Comparison of ENCODE assay signal across 16 cellular contexts in genomic region chr14:81829447-81829846, GRCh38.
DNase-seq lines count a peak whose midpoint lies in the region; ATAC-seq, FAIRE-seq and TF ChIP-seq lines count a peak whose summit lies in the region.
"Had no signal": no experiment of that assay in that cellular context is flagged by ENCODE, and none has a peak within 500 bp of the region (broad histone marks: within the 10 kb centered on the region; RNA-seq: fewer than 3 reads in every experiment).

No MANE protein-coding gene starts in this region.

- no peaks in the 10 kb centered on the region for H3K27me3 ChIP-seq in left ventricle myocardium inferior (ENCODE audit: low read depth)
- H3K27me3 ChIP-seq in HepG2 (ENCODE audit: control insufficient read depth in 1 of 2, insufficient read depth in 2 of 2, low read length in 2 of 2), result no peaks in the 10 kb centered on the region; a peak in 1 of 5 replicates

- POLR2A ChIA-PET in HepG2 (lab: Yijun Ruan, JAX), result no interaction called here

- TF ChIP-seq POLR2A in HepG2 (IDR thresholded peaks at IDR 0.05; ENCODE audit: insufficient read depth in 1 of 2, low read depth in 2 of 2, low read length in 2 of 2), result no peak

- H3K36me3 ChIP-seq in left ventricle myocardium inferior, result no peaks in the 10 kb centered on the region
- no peaks in the 10 kb centered on the region for H3K36me3 ChIP-seq in HepG2 (replicated peaks in 1 of 2; ENCODE audit: control insufficient read depth in 1 of 2, insufficient read depth in 2 of 2, low read length in 2 of 2)

- H3K4me1 ChIP-seq in left ventricle myocardium inferior, result peaks cover 5% of the 10 kb centered on the region
- no peaks in the 10 kb centered on the region for H3K4me1 ChIP-seq in HepG2 (ENCODE audit: insufficient read depth, low read length)

- no peak overlapping the region for H3K9ac ChIP-seq in HepG2 (ENCODE audit: insufficient read depth, low read depth, low read length)

- H4K20me1 ChIP-seq in HepG2 (ENCODE audit: insufficient read depth, low read length), result no peaks in the 10 kb centered on the region

- TF ChIP-seq EP300 in HepG2 (IDR thresholded peaks at IDR 0.05; ENCODE audit: low read depth in 2 of 2, low read length in 2 of 2) (no peak), HepG2 (CRISPR knock-in tag; IDR thresholded peaks at IDR 0.05; ENCODE audit: borderline replicate concordance) (no peak)

- ATAC-seq in left cardiac atrium (no peak), GM19023 (IDR thresholded peaks at IDR 0.05; ENCODE audit: unreplicated experiment) (no peak), HepG2 (no peak)

- H3K9me3 ChIP-seq in left ventricle myocardium inferior (replicated peaks), result peaks cover 4% of the 10 kb centered on the region
- peaks cover 61% of the 10 kb centered on the region for H3K9me3 ChIP-seq in HepG2 (ENCODE audit: low read length)

- no TSS peak for BruUV-seq in HepG2 (replicated peaks; lab: Mats Ljungman, UMichigan)

- no peak overlapping the region for H3K4me2 ChIP-seq in HepG2 (ENCODE audit: low read depth, low read length)

- H2AFZ ChIP-seq in HepG2 (ENCODE audit: low read length), result no peak overlapping the region

- DNase-seq in left cardiac atrium (peak; percentile 16), left ventricle myocardium inferior (no peak), chondrocyte (ENCODE audit: low spot score) (peak; percentile 73), posterior vena cava (ENCODE audit: low spot score) (peak; percentile 71), HepG2 (ENCODE audit: low spot score) (no peak), nephron progenitor cell (no peak)
- DNase-seq: ACHN, C1 segment of cervical spinal cord, DMS79, GOT3, H9, IMR-90 had no signal

- TF ChIP-seq CTCF in left ventricle myocardium inferior (IDR thresholded peaks at IDR 0.05; ENCODE audit: borderline replicate concordance), result no peak
- no peak for TF ChIP-seq CTCF in chondrocyte (IDR thresholded peaks at IDR 0.05)
- TF ChIP-seq CTCF in HepG2 (CRISPR knock-in tag; IDR thresholded peaks at IDR 0.05), result no peak
- no peak for TF ChIP-seq CTCF in nephron progenitor cell (IDR thresholded peaks at IDR 0.05)

- no CpG with 5 or more reads among the region's 24 CpGs for WGBS in HepG2 (ENCODE audit: low lambda C conversion rate)

- no peak overlapping the region for H3K27ac Mint-ChIP-seq in chondrocyte (ENCODE audit: unreplicated experiment)
- no peak overlapping the region for H3K27ac Mint-ChIP-seq in nephron progenitor cell
- H3K27ac Mint-ChIP-seq: CD4-positive, alpha-beta T cell; H9 had no signal

- H3K4me1 Mint-ChIP-seq in chondrocyte (ENCODE audit: low read depth) (no peaks in the 10 kb centered on the region), nephron progenitor cell (peaks cover 32% of the 10 kb centered on the region)

- FAIRE-seq in HepG2 (lab: Jason Lieb, UNC), result no peak
- FAIRE-seq: G401.6, GM12891 had no signal

- peaks cover 36% of the 10 kb centered on the region for H3K9me3 Mint-ChIP-seq in chondrocyte (ENCODE audit: low read depth)
- H3K9me3 Mint-ChIP-seq in nephron progenitor cell, result peaks cover 29% of the 10 kb centered on the region
- H3K9me3 Mint-ChIP-seq: CD4-positive, alpha-beta T cell had no signal

- H3K36me3 Mint-ChIP-seq in chondrocyte (ENCODE audit: low read depth) (no peaks in the 10 kb centered on the region), nephron progenitor cell (ENCODE audit: low read depth) (peaks cover 7% of the 10 kb centered on the region)

- H3K4me3 Mint-ChIP-seq in chondrocyte (ENCODE audit: unreplicated experiment) (no peak overlapping the region), nephron progenitor cell (no peak overlapping the region)
- H3K4me3 Mint-ChIP-seq: CD4-positive, alpha-beta T cell; H9 had no signal

- intact Hi-C loops in left cardiac atrium (cut with DNase I) (no loop called here), left ventricle myocardium inferior (cut with micrococcal nuclease) (no loop called here), posterior vena cava (cut with DNase I) (no loop called here), HepG2 (cut with micrococcal nuclease; ENCODE audit: unreplicated experiment) (no loop called here)

- no peak overlapping the region for H3K27ac ChIP-seq in left ventricle myocardium inferior (replicated peaks)
- no peak overlapping the region for H3K27ac ChIP-seq in HepG2 (ENCODE audit: extremely low read length, insufficient read depth, low read length)

- no peaks in the 10 kb centered on the region for H3K79me2 ChIP-seq in HepG2 (ENCODE audit: insufficient read depth, low read length)

- no peaks in the 10 kb centered on the region for H3K27me3 Mint-ChIP-seq in chondrocyte (ENCODE audit: low read depth)
- no peaks in the 10 kb centered on the region for H3K27me3 Mint-ChIP-seq in nephron progenitor cell (ENCODE audit: low read depth, poor library complexity)
- H3K27me3 Mint-ChIP-seq: CD4-positive, alpha-beta T cell had no signal

- in situ Hi-C loops in HepG2 (cut with HindIII; ENCODE audit: extremely low pct_ligation_motif_present, low pct_unique_long_range_greater_than_20kb), result no loop called here

- TF ChIP-seq RAD21 in HepG2 (CRISPR knock-in tag; IDR thresholded peaks at IDR 0.05), result no peak

- H3K4me3 ChIP-seq in left ventricle myocardium inferior (no peak overlapping the region), HepG2 (replicated peaks in 1 of 3; ENCODE audit: insufficient read depth in 1 of 3, low read depth in 2 of 3, low read length in 3 of 3) (no peak overlapping the region)

- CTCF ChIA-PET in HepG2 (lab: Yijun Ruan, JAX; ENCODE audit: low intra/inter-chr PET ratio, low total read pairs), result no interaction called here

TF ChIP-seq in HepG2, 621 proteins besides CTCF, POLR2A, EP300 and RAD21:
- TF ChIP-seq ZBTB21 (CRISPR knock-in tag; IDR thresholded peaks at IDR 0.05) (no peak), ZKSCAN5 (CRISPR knock-in tag; IDR thresholded peaks at IDR 0.05) (no peak), ZSCAN21 (CRISPR knock-in tag; IDR thresholded peaks at IDR 0.05; ENCODE audit: borderline replicate concordance) (no peak), MAFK (conservative IDR thresholded peaks at IDR 0.05 in 1 of 2, IDR thresholded peaks at IDR 0.05 in 1 of 2; ENCODE audit: low read length in 2 of 2) (no peak), PAF1 (CRISPR knock-in tag; IDR thresholded peaks at IDR 0.05) (no peak), MYNN (CRISPR knock-in tag; IDR thresholded peaks at IDR 0.05; ENCODE audit: low read depth) (no peak), RAD51 (IDR thresholded peaks at IDR 0.05; ENCODE audit: borderline replicate concordance) (no peak), CBX5 (CRISPR knock-in tag; IDR thresholded peaks at IDR 0.05; ENCODE audit: borderline replicate concordance) (no peak), SKI (IDR thresholded peaks at IDR 0.05; ENCODE audit: partially characterized antibody) (no peak), ZNF557 (CRISPR knock-in tag; IDR thresholded peaks at IDR 0.05) (no peak), CREB3 (CRISPR knock-in tag; IDR thresholded peaks at IDR 0.05) (no peak)

Comparison
In these comparisons a context has a peak if more than half of its experiments do, and no peak if none do; other contexts are left out.
1. DNase-seq: peak in left cardiac atrium (single experiment), chondrocyte (single experiment) and posterior vena cava (single experiment); none in left ventricle myocardium inferior (single experiment), HepG2 (single experiment) and nephron progenitor cell (single experiment).